In the genomic region with DNA sequence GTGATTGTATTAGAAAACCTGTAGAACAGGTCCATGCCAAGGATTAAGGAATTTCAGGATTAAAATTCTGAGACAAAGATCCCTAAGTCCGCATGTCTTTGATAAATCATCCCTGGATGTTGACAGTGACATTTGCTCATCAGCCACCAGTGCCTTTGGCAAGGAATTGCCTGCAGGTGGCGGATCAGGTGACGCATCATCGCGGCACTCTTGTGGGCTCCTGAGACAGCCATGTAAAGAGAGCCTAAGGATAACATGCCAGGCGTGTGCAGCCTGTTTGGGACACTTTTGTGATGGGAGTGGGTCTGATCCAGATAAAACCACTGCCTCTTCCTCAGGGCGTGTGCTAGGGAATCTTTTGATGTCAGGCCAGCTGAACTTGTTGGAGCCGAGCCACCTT, we compare ENCODE assay signal across 15 cellular contexts. TPM values are rescaled to one million over a fixed set of nuclear protein-coding genes. Genes with fewer than 3 reads are reported as not detected.
"Had no signal": no experiment of that assay in that cellular context is flagged by ENCODE, and none has a peak within 500 bp of the region (broad histone marks: within the 10 kb centered on the region; RNA-seq: fewer than 3 reads in every experiment).

No MANE protein-coding gene starts in this region.

- ATAC-seq: gastroesophageal sphincter; left lung; mucosa of descending colon; naive thymus-derived CD8-positive, alpha-beta T cell; stimulated activated memory B cell treated with anti-CD40 and anti-IgM and Interleukin-4, amounts not matched to agents 10 μg/mL and 1 μg/mL and 100 μg/mL, for 72 hours had no signal

- H3K4me3 ChIP-seq: colonic mucosa, gastroesophageal sphincter, left lung, mucosa of descending colon, right atrium auricular region, tibial nerve had no signal

- H3K36me3 ChIP-seq: colonic mucosa, gastroesophageal sphincter, left lung, neutrophil, right atrium auricular region, tibial nerve had no signal

- H3K27ac ChIP-seq: colonic mucosa, gastroesophageal sphincter, left lung, neutrophil, right atrium auricular region, tibial nerve had no signal

- H3K4me1 ChIP-seq: colonic mucosa, gastroesophageal sphincter, left lung, right atrium auricular region, tibial nerve had no signal

- H3K9me3 ChIP-seq: colonic mucosa, gastroesophageal sphincter, mucosa of descending colon, neutrophil, right atrium auricular region, tibial nerve had no signal

- DNase-seq: activated CD4-positive, alpha-beta T cell treated with anti-CD3 and anti-CD28 coated beads, Interleukin-2, amount 50 U/mL, for 1 hour; activated naive CD4-positive, alpha-beta T cell treated with anti-CD3 and anti-CD28 coated beads, Interleukin-2, amount 10 ng/mL, durations not matched to agents 7 days and 5 days; activated T-cell treated with anti-CD3 and anti-CD28 coated beads for 4 hours; colonic mucosa; islet precursor cell; left lung; mucosa of descending colon; naive thymus-derived CD8-positive, alpha-beta T cell had no signal

- H3K27me3 ChIP-seq: colonic mucosa, gastroesophageal sphincter, left lung, neutrophil, right atrium auricular region, tibial nerve had no signal

RNA-seq across cellular contexts. Expression of a gene that starts 40.6 kb away (rescaled TPM):
- total RNA-seq: activated CD8-positive, alpha-beta memory T cell treated with anti-CD3 and anti-CD28 coated beads for 36 hours; activated T-helper 2 cell treated with anti-CD3 and anti-CD28 coated beads, Interferon-gamma antibody, Interleukin-2, Interleukin-4, amounts not matched to agents 10 μg/mL and 5 μg/mL and 100 μg/mL, durations not matched to agents 14 hours and 24 hours and 36 hours; naive thymus-derived CD8-positive, alpha-beta T cell had no signal
- polyA plus RNA-seq: naive thymus-derived CD8-positive, alpha-beta T cell had no signal
